ENCODE assay signal across 35 cellular contexts in genomic region chr2:198498048-198498447, GRCh38.
"Had no signal": no experiment of that assay in that cellular context is flagged by ENCODE, and none has a peak within 500 bp of the region (broad histone marks: within the 10 kb centered on the region; RNA-seq: fewer than 3 reads in every experiment).

No MANE protein-coding gene starts in this region.

- H3K36me3 ChIP-seq: MG63 had no signal

- H3K4me3 ChIP-seq: MG63 had no signal

- H3K9me3 ChIP-seq: MG63 had no signal

- DNase-seq: Karpas-422, Kasumi-1, MG63, MM.1S, MV-4-11, NCI-H1048, NCI-H1092, NCI-H1092 treated with DMSO at 0.1 percent for 48 hours, NCI-H1105, NCI-H1105 treated with DMSO at 0.1 percent for 48 hours, NCI-H1417, NCI-H1417 treated with DMSO at 0.1 percent for 48 hours, NCI-H1436, NCI-H1436 treated with DMSO at 0.1 percent for 48 hours, NCI-H146, NCI-H1694, NCI-H1694 treated with DMSO at 0.1 percent for 48 hours, NCI-H187, NCI-H187 treated with DMSO at 0.1 percent for 48 hours, NCI-H1930, NCI-H2029, NCI-H2029 treated with DMSO at 0.1 percent for 48 hours, NCI-H2081, NCI-H2081 treated with DMSO at 0.1 percent for 48 hours, NCI-H2107, NCI-H2171, NCI-H2171 treated with DMSO at 0.1 percent for 48 hours, NCI-H2227 treated with DMSO at 0.1 percent for 48 hours, NCI-H226, NCI-H345, NCI-H446, NCI-H446 treated with DMSO at 0.1 percent for 48 hours, NCI-H510A, NCI-H510A treated with DMSO at 0.1 percent for 48 hours, NCI-H524 had no signal

- H3K27me3 ChIP-seq: MG63 had no signal
